In the genomic region with DNA sequence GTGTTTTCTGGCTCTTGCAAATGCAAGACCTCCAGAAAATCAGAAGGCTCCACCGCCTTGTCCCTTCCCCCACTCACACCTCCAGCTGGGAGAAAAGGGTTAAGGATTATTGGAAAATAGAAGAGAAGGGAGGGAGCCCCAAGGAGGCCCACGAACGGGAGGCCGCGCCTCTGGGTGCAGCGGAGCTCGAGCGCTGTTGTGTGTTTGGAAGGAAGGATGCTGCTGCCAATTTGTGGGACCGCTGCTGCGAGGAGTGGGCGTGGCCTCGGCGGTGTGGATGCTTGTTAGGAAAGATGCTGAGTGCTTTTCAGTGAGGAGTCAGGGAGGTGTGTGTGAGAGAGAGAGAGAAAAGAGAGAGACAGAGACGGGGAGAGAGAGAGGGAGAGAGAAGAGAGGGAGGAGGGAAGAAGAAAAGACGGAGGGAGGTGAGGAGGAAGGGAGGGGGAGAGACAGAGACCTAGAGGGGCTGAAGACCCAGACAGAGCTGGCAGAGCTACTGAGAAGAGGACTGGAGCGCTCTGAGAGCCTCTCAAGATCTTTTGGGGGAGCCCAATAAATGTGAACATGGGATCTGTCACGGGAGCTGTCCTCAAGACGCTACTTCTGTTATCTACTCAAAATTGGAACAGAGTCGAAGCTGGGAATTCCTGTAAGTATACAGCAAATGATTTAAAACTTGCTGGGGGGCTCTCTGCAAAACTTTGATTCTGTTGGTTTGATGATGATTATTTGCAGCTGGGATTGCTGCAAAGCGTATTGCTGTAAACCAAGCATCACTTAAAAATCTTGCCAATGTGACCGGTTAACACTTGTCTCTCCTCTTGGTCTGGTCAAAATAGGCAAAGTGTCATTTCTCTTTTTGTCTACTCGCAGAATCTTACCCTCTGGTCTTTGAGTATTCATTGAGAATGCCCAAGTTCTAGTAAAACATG, we compare ENCODE assay signal across 1 cellular context.
TF ChIP-seq lines count a peak whose summit lies in the region.

A gene (plus strand): TSS at position 303 of the 932 bp plus-strand sequence. CDS start 262 bp downstream, at position 565.

TF ChIP-seq in H1, 55 proteins besides CTCF, POLR2A, EP300 and RAD21:
- TF ChIP-seq, protein P1, sequence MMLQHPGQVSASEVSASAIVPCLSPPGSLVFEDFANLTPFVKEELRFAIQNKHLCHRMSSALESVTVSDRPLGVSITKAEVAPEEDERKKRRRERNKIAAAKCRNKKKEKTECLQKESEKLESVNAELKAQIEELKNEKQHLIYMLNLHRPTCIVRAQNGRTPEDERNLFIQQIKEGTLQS (IDR thresholded peaks at IDR 0.05; ENCODE audit: insufficient read depth, low read depth, low read length): no peak
- no peak for TF ChIP-seq RBBP5 (IDR thresholded peaks at IDR 0.05; ENCODE audit: borderline replicate concordance, low read depth, low read length)
- no peak for TF ChIP-seq EGR1 (IDR thresholded peaks at IDR 0.05; ENCODE audit: borderline replicate concordance, low read depth, low read length)
- TF ChIP-seq TAF7 (optimal IDR thresholded peaks at IDR 0.05; ENCODE audit: borderline replicate concordance, low read depth, low read length): no peak
- no peak for TF ChIP-seq CHD1 (IDR thresholded peaks at IDR 0.05; ENCODE audit: low read depth, low read length)
- no peak for TF ChIP-seq SIRT6 (IDR thresholded peaks at IDR 0.05; ENCODE audit: low read length)
- TF ChIP-seq SRF (IDR thresholded peaks at IDR 0.05; ENCODE audit: low read depth, low read length): no peak
- no peak for TF ChIP-seq CHD2 (IDR thresholded peaks at IDR 0.05; ENCODE audit: low read length)
- TF ChIP-seq BCL11A (IDR thresholded peaks at IDR 0.05; ENCODE audit: low read depth in 2 of 2, low read length in 2 of 2): no peak
- TF ChIP-seq CEBPB (IDR thresholded peaks at IDR 0.05; ENCODE audit: low read depth, low read length): no peak
- no peak for TF ChIP-seq ZNF274 (IDR thresholded peaks at IDR 0.05; ENCODE audit: borderline replicate concordance, extremely low read depth, low read length)
- TF ChIP-seq, protein P2, sequence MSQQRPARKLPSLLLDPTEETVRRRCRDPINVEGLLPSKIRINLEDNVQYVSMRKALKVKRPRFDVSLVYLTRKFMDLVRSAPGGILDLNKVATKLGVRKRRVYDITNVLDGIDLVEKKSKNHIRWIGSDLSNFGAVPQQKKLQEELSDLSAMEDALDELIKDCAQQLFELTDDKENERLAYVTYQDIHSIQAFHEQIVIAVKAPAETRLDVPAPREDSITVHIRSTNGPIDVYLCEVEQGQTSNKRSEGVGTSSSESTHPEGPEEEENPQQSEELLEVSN (IDR thresholded peaks at IDR 0.05): no peak
- TF ChIP-seq SAP30 (IDR thresholded peaks at IDR 0.05; ENCODE audit: insufficient read depth, insufficient replicate concordance, low read length): no peak
- no peak for TF ChIP-seq YY1 (IDR thresholded peaks at IDR 0.05; ENCODE audit: low read depth, low read length)
- no peak for TF ChIP-seq CREB1 (IDR thresholded peaks at IDR 0.05)
- TF ChIP-seq FOSL1 (IDR thresholded peaks at IDR 0.05; ENCODE audit: insufficient read depth, low read depth, low read length): no peak
- no peak for TF ChIP-seq CTBP2 (IDR thresholded peaks at IDR 0.05; ENCODE audit: borderline replicate concordance, insufficient read depth, insufficient read length, low read length)
- no peak for TF ChIP-seq HDAC6 (IDR thresholded peaks at IDR 0.05; ENCODE audit: low read depth, low read length)
- no peak for TF ChIP-seq SIX5 (IDR thresholded peaks at IDR 0.05; ENCODE audit: low read depth, low read length)
